ENCODE assay signal across 8 cellular contexts in genomic region chrX:47233333-47234113, GRCh38. TPM values are rescaled to one million over a fixed set of nuclear protein-coding genes. Genes with fewer than 3 reads are reported as not detected.
A peak's percentile ranks its signal among the peaks of the same experiment; 100 is the strongest.
DNase-seq lines count a peak whose midpoint lies in the region; ATAC-seq, FAIRE-seq and TF ChIP-seq lines count a peak whose summit lies in the region.

No MANE protein-coding gene starts in this region.

- no peaks in the 10 kb centered on the region for H3K36me3 ChIP-seq in adrenal gland (replicated peaks in 1 of 2)
- H3K36me3 ChIP-seq in heart right ventricle: peaks cover 0 to 15% (median 0%) of the 10 kb centered on the region in 9 donors
- peaks cover 0 to 12% (median 3%) of the 10 kb centered on the region in 4 donors for H3K36me3 ChIP-seq in upper lobe of left lung

- peak; percentile 88 for FAIRE-seq in GM12892 (lab: Jason Lieb, UNC)

- no peaks in the 10 kb centered on the region for H3K9me3 ChIP-seq in adrenal gland (replicated peaks in 1 of 3)
- H3K9me3 ChIP-seq in heart right ventricle: no peaks in the 10 kb centered on the region
- H3K9me3 ChIP-seq in upper lobe of left lung: no peaks in the 10 kb centered on the region

- intact Hi-C loops in adrenal gland (cut with DNase I): no loop called here
- intact Hi-C loops in heart right ventricle (cut with DNase I): loop anchor here in 5 of 10 donors (1.0 to 10.0 kb wide), 6 partner anchors 15 to 1341 kb away; partner anchors contain the start of genes CDK16 (in 4 of the 5), ELK1 (in 1 of the 5), RBM3 (in 1 of the 5) and UXT (in 1 of the 5)
- intact Hi-C loops in posterior cingulate gyrus (cut with DNase I): loop anchor here (10.0 kb wide), 1 partner anchor 131 kb away; no protein-coding TSS in a partner anchor

- DNase-seq in GM12892 (ENCODE audit: insufficient read length) (peak; percentile 69), NCI-H1436 (lab: John Stamatoyannopoulos, UW) (peak; percentile 92), SW480 (ENCODE audit: low spot score) (peak; percentile 98), adrenal gland (peak; percentile 91 to 98 (median 96)), heart right ventricle (peak; percentile 92 to 93), posterior cingulate gyrus (peak; percentile 84 to 99 (median 90)), upper lobe of left lung (peak; percentile 95)

- TF ChIP-seq POLR2A in GM12892 (IDR thresholded peaks at IDR 0.05; ENCODE audit: low read depth, low read length) (no peak; the same call in 1 of the 2 replicates), adrenal gland (IDR thresholded peaks at IDR 0.05) (peak in 1 of 2 donors; percentile 74), upper lobe of left lung (IDR thresholded peaks at IDR 0.05) (peak in 3 of 4 donors; percentile 40 to 62 (median 53))

- peaks cover 7% of the 10 kb centered on the region for H3K27me3 ChIP-seq in adrenal gland
- H3K27me3 ChIP-seq in heart right ventricle: peaks cover 0 to 72% (median 0%) of the 10 kb centered on the region in 7 donors
- no peaks in the 10 kb centered on the region for H3K27me3 ChIP-seq in upper lobe of left lung

- TF ChIP-seq CTCF in adrenal gland (IDR thresholded peaks at IDR 0.05): no peak
- TF ChIP-seq CTCF in heart right ventricle (IDR thresholded peaks at IDR 0.05): no peak
- TF ChIP-seq CTCF in upper lobe of left lung (IDR thresholded peaks at IDR 0.05): no peak

- peak in 1 of 4 donors; percentile 54 for TF ChIP-seq EP300 in upper lobe of left lung (IDR thresholded peaks at IDR 0.05)

- H3K4me3 ChIP-seq in adrenal gland (peak overlapping the region in 2 of 4 donors; percentile 39 to 70), heart right ventricle (peak overlapping the region; percentile 41 to 73 (median 68)), upper lobe of left lung (peak overlapping the region; percentile 32 to 68 (median 58))

- peak; percentile 86 for ATAC-seq in HG02840 (IDR thresholded peaks at IDR 0.05; ENCODE audit: low FRiP score, unreplicated experiment)
- peak; percentile 92 to 98 (median 96) for ATAC-seq in heart right ventricle
- peak; percentile 96 for ATAC-seq in upper lobe of left lung (ENCODE audit: low FRiP score in 2 of 2)

- H3K27ac ChIP-seq in adrenal gland (peak overlapping the region; percentile 85 to 97 (median 96)), heart right ventricle (peak overlapping the region; percentile 88 to 98 (median 96)), upper lobe of left lung (peak overlapping the region; percentile 94 to 98 (median 97))

- H3K4me1 ChIP-seq in adrenal gland (replicated peaks in 1 of 2): peaks cover 0 to 13% of the 10 kb centered on the region in 2 donors
- peaks cover 0 to 23% (median 5%) of the 10 kb centered on the region in 9 donors for H3K4me1 ChIP-seq in heart right ventricle
- H3K4me1 ChIP-seq in upper lobe of left lung: peaks cover 0 to 8% (median 0%) of the 10 kb centered on the region in 4 donors

- 0 to 29% (median 9%) methylated on average over 16 to 51 of the region's 51 CpGs for WGBS in adrenal gland, 4 donors
- WGBS in heart right ventricle, 2 donors: 0 to 1% methylated on average over 42 to 48 of the region's 51 CpGs
- 1 to 13% methylated on average over 28 to 51 of the region's 51 CpGs for WGBS in upper lobe of left lung, 2 donors

RNA-seq across cellular contexts. Expression of gene USP11, which starts 0.7 kb away (rescaled TPM):
- 16.1 TPM for polyA plus RNA-seq in GM12892 (2012; ENCODE audit: missing spikeins)
- total RNA-seq in adrenal gland (10 to 100 TPM; 27.4 to 63.0 (median 56.5) TPM), heart right ventricle (10 to 100 TPM; 36.4 to 73.0 (median 58.6) TPM), upper lobe of left lung (100 to 1,000 TPM in 1 of 6 donors, 10 to 100 TPM in 5; 42.9 to 103 (median 60.0) TPM)
- polyA plus RNA-seq in adrenal gland (10 to 100 TPM; 35.5 to 57.8 (median 50.1) TPM), heart right ventricle (10 to 100 TPM; 20.0 to 25.4 TPM)

RNA-seq across cellular contexts. Expression of gene CDK16, which starts 15.0 kb away (rescaled TPM):
- polyA plus RNA-seq in GM12892 (2012; ENCODE audit: missing spikeins): 25.7 TPM
- total RNA-seq in adrenal gland (100 to 1,000 TPM; 101 to 187 (median 115) TPM), heart right ventricle (100 to 1,000 TPM; 129 to 193 (median 147) TPM), upper lobe of left lung (10 to 100 TPM; 59.2 to 91.0 (median 78.5) TPM)
- polyA plus RNA-seq in adrenal gland (100 to 1,000 TPM in 2 of 3 donors, 10 to 100 TPM in 1; 74.7 to 137 (median 123) TPM), heart right ventricle (100 to 1,000 TPM; 110 to 124 TPM)

RNA-seq across cellular contexts. Expression of gene UBA1, which starts 39.9 kb away (rescaled TPM):
- 112 TPM for polyA plus RNA-seq in GM12892 (2012; ENCODE audit: missing spikeins)
- total RNA-seq in adrenal gland (100 to 1,000 TPM; 167 to 356 (median 260) TPM), heart right ventricle (100 to 1,000 TPM; 110 to 157 (median 128) TPM), upper lobe of left lung (100 to 1,000 TPM; 128 to 186 (median 173) TPM)
- polyA plus RNA-seq in adrenal gland (100 to 1,000 TPM; 160 to 214 (median 202) TPM), heart right ventricle (10 to 100 TPM; 90.9 to 99.4 TPM)
